9 cellular contexts compared by ENCODE assay signal in genomic region chr13:49590714-49591113, GRCh38. TPM values are rescaled to one million over a fixed set of nuclear protein-coding genes. Genes with fewer than 3 reads are reported as not detected.
DNase-seq lines count a peak whose midpoint lies in the region; ATAC-seq, FAIRE-seq and TF ChIP-seq lines count a peak whose summit lies in the region.
"Not testable (repeated sequence)": the region's sequence is repeated elsewhere in the genome, so short reads cannot be mapped to it uniquely, and the experiment has no call there.
"Had no signal": no experiment of that assay in that cellular context is flagged by ENCODE, and none has a peak within 500 bp of the region (broad histone marks: within the 10 kb centered on the region; RNA-seq: fewer than 3 reads in every experiment).

No MANE protein-coding gene starts in this region.

- WGBS in HepG2 (ENCODE audit: low lambda C conversion rate), result 54% methylated on average over 3 of the region's 3 CpGs

- H3K36me3 ChIP-seq in HepG2 (replicated peaks in 1 of 2; ENCODE audit: control insufficient read depth in 1 of 2, insufficient read depth in 2 of 2, low read length in 2 of 2), result not testable (repeated sequence)

- not testable (repeated sequence) for ATAC-seq in HepG2

- TF ChIP-seq RAD21 in HepG2 (CRISPR knock-in tag; IDR thresholded peaks at IDR 0.05), result not testable (repeated sequence)

- intact Hi-C loops in HepG2 (cut with micrococcal nuclease; ENCODE audit: unreplicated experiment), result not testable (repeated sequence)

- TF ChIP-seq POLR2A in HepG2 (IDR thresholded peaks at IDR 0.05; ENCODE audit: insufficient read depth in 1 of 2, low read depth in 2 of 2, low read length in 2 of 2), result not testable (repeated sequence)

- H3K9me3 ChIP-seq in HepG2 (ENCODE audit: low read length), result not testable (repeated sequence)

- not testable (repeated sequence) for TF ChIP-seq CTCF in HepG2 (CRISPR knock-in tag; IDR thresholded peaks at IDR 0.05)

- not testable (repeated sequence) for H3K27me3 ChIP-seq in HepG2 (ENCODE audit: control insufficient read depth in 1 of 2, insufficient read depth in 2 of 2, low read length in 2 of 2)

- H3K4me1 ChIP-seq in HepG2 (ENCODE audit: insufficient read depth, low read length), result peaks cover 64% of the 10 kb centered on the region

- CTCF ChIA-PET in HepG2 (lab: Yijun Ruan, JAX; ENCODE audit: low intra/inter-chr PET ratio, low total read pairs), result not testable (repeated sequence)

- DNase-seq in HepG2 (ENCODE audit: low spot score), result peak; percentile 36

- not testable (repeated sequence) for H3K9ac ChIP-seq in HepG2 (ENCODE audit: insufficient read depth, low read depth, low read length)

- TF ChIP-seq EP300 in HepG2 (IDR thresholded peaks at IDR 0.05; ENCODE audit: low read depth in 2 of 2, low read length in 2 of 2), result peak in 1 of 2 experiments; percentile 32; a peak in 1 of 4 replicates
- peak; percentile 37; the same call in 1 of the 2 replicates for TF ChIP-seq EP300 in HepG2 (CRISPR knock-in tag; IDR thresholded peaks at IDR 0.05; ENCODE audit: borderline replicate concordance)

- not testable (repeated sequence) for H3K4me3 ChIP-seq in HepG2 (replicated peaks in 1 of 3; ENCODE audit: insufficient read depth in 1 of 3, low read depth in 2 of 3, low read length in 3 of 3)

- not testable (repeated sequence) for BruUV-seq in HepG2 (replicated peaks; lab: Mats Ljungman, UMichigan)

- POLR2A ChIA-PET in HepG2 (lab: Yijun Ruan, JAX), result interaction anchor here (1.1 to 1.2 kb wide), 2 partner anchors 147 to 376 kb away, joined by 3 to 4 read pairs; partner anchors contain the start of gene CAB39L

- in situ Hi-C loops in HepG2 (cut with HindIII; ENCODE audit: extremely low pct_ligation_motif_present, low pct_unique_long_range_greater_than_20kb), result not testable (repeated sequence)

- H2AFZ ChIP-seq in HepG2 (ENCODE audit: low read length), result not testable (repeated sequence)

- not testable (repeated sequence) for H3K4me2 ChIP-seq in HepG2 (ENCODE audit: low read depth, low read length)

- not testable (repeated sequence) for H3K79me2 ChIP-seq in HepG2 (ENCODE audit: insufficient read depth, low read length)

- FAIRE-seq in HepG2 (lab: Jason Lieb, UNC), result not testable (repeated sequence)

- not testable (repeated sequence) for H3K27ac ChIP-seq in HepG2 (ENCODE audit: extremely low read length, insufficient read depth, low read length)

- H4K20me1 ChIP-seq in HepG2 (ENCODE audit: insufficient read depth, low read length), result not testable (repeated sequence)

TF ChIP-seq in HepG2, 621 proteins besides CTCF, POLR2A, EP300 and RAD21 (continues in another document):
- not testable (repeated sequence) for TF ChIP-seq SOX13 (IDR thresholded peaks at IDR 0.05); HNF4G (CRISPR knock-in tag; IDR thresholded peaks at IDR 0.05; ENCODE audit: borderline replicate concordance, low read depth)
- peak in 1 of 2 experiments; percentile 72; a peak in 2 of 4 replicates for TF ChIP-seq SOX13 (CRISPR knock-in tag; conservative IDR thresholded peaks at IDR 0.05 in 1 of 2, IDR thresholded peaks at IDR 0.05 in 1 of 2)
- peak; percentile 21; the same call in 1 of the 2 replicates for TF ChIP-seq FOXO1 (CRISPR knock-in tag; IDR thresholded peaks at IDR 0.05)
- 0 out of 2 replicates have a peak, but pooled peaks have one; percentile 21 for TF ChIP-seq HNF4G (IDR thresholded peaks at IDR 0.05; ENCODE audit: borderline replicate concordance, low read depth, low read length)
- TF ChIP-seq ZNF264 (CRISPR knock-in tag; IDR thresholded peaks at IDR 0.05), result 0 out of 2 replicates have a peak, but pooled peaks have one; percentile 9
- peak; percentile 47; the same call in 1 of the 2 replicates for TF ChIP-seq HOXA3 (CRISPR knock-in tag; IDR thresholded peaks at IDR 0.05)
- 0 out of 2 replicates have a peak, but pooled peaks have one; percentile 21 for TF ChIP-seq KDM1A (CRISPR knock-in tag; IDR thresholded peaks at IDR 0.05)
- peak; percentile 69 for TF ChIP-seq RXRB (CRISPR knock-in tag; IDR thresholded peaks at IDR 0.05; ENCODE audit: borderline replicate concordance)
- peak; percentile 95 for TF ChIP-seq ZNF121 (CRISPR knock-in tag; IDR thresholded peaks at IDR 0.05)
- TF ChIP-seq ARID5B (CRISPR knock-in tag; IDR thresholded peaks at IDR 0.05), result peak; percentile 81
- TF ChIP-seq SOX5 (CRISPR knock-in tag; IDR thresholded peaks at IDR 0.05; ENCODE audit: borderline replicate concordance), result peak; percentile 24; the same call in 1 of the 2 replicates

RNA-seq across cellular contexts. Expression of gene RCBTB1, which starts 5.4 kb away (rescaled TPM):
- total RNA-seq in HepG2 (2016; rRNA removed; fragmentation: Illumina TruSeq; extraction: Trizol), result 21.6 and 28.3 TPM in 2 replicates
- total RNA-seq in HepG2 (2016; cell fraction: cytosol; rRNA removed; fragmentation: Illumina TruSeq; extraction: Trizol; ENCODE audit: low read depth), result 3.2 and 3.7 TPM in 2 replicates
- total RNA-seq in HepG2 (2016; cell fraction: insoluble cytoplasmic fraction; rRNA removed; fragmentation: Illumina TruSeq; extraction: Trizol), result 21.1 and 26.2 TPM in 2 replicates
- total RNA-seq in HepG2 (2016; cell fraction: membrane; rRNA removed; fragmentation: Illumina TruSeq; extraction: Trizol), result 12.9 and 13.0 TPM in 2 replicates
- 21.1 and 23.4 TPM in 2 replicates for total RNA-seq in HepG2 (2016; cell fraction: nucleus; rRNA removed; fragmentation: Illumina TruSeq; extraction: Trizol)
- polyA plus RNA-seq in HepG2 (2011; rRNA removed), result 11.0 and 13.4 TPM in 2 replicates
- polyA plus RNA-seq in HepG2 (2011; cell fraction: cytosol; rRNA removed), result 6.5 and 8.7 TPM in 2 replicates
- polyA plus RNA-seq in HepG2 (2011; cell fraction: nucleus; rRNA removed), result 11.5 and 13.2 TPM in 2 replicates
- polyA plus RNA-seq in HepG2 (2012), result 12.5 and 13.4 TPM in 2 replicates
- 1.7 and 1.8 TPM in 2 replicates for polyA plus RNA-seq in HepG2 (2016; cell fraction: cytosol; fragmentation: Illumina TruSeq; extraction: Trizol; ENCODE audit: low read depth)
- 24.7 and 26.7 TPM in 2 replicates for polyA plus RNA-seq in HepG2 (2016; cell fraction: insoluble cytoplasmic fraction; fragmentation: Illumina TruSeq; extraction: Trizol; ENCODE audit: low read depth)
- 7.0 and 7.6 TPM in 2 replicates for polyA plus RNA-seq in HepG2 (2016; cell fraction: membrane; fragmentation: Illumina TruSeq; extraction: Trizol; ENCODE audit: low read depth)
- 36.4 and 40.4 TPM in 2 replicates for polyA plus RNA-seq in HepG2 (2016; cell fraction: nucleus; fragmentation: Illumina TruSeq; extraction: Trizol; ENCODE audit: insufficient read depth, low read depth)
- 5.9 and 18.2 TPM in 2 replicates for polyA minus RNA-seq in HepG2 (2011; rRNA and poly(A)+ RNA removed; ENCODE audit: low replicate concordance)
- polyA minus RNA-seq in HepG2 (2011; cell fraction: cytosol; rRNA and poly(A)+ RNA removed), result 8.4 and 9.7 TPM in 2 replicates
- polyA minus RNA-seq in HepG2 (2011; cell fraction: nucleus; rRNA and poly(A)+ RNA removed), result 17.5 and 20.1 TPM in 2 replicates

RNA-seq across cellular contexts. Expression of gene ARL11, which starts 37.6 kb away (rescaled TPM):
- total RNA-seq in HepG2 (2016; rRNA removed; fragmentation: Illumina TruSeq; extraction: Trizol), result 0.04 TPM in 1 of 2 replicates, not detected in the other
- not detected in 2 replicates for total RNA-seq in HepG2 (2016; cell fraction: cytosol; rRNA removed; fragmentation: Illumina TruSeq; extraction: Trizol; ENCODE audit: low read depth)
- total RNA-seq in HepG2 (2016; cell fraction: insoluble cytoplasmic fraction; rRNA removed; fragmentation: Illumina TruSeq; extraction: Trizol), result 0.06 and 0.07 TPM in 2 replicates
- total RNA-seq in HepG2 (2016; cell fraction: membrane; rRNA removed; fragmentation: Illumina TruSeq; extraction: Trizol), result 0.15 TPM in 1 of 2 replicates, not detected in the other
- total RNA-seq in HepG2 (2016; cell fraction: nucleus; rRNA removed; fragmentation: Illumina TruSeq; extraction: Trizol), result 0.12 TPM in 1 of 2 replicates, not detected in the other
- polyA plus RNA-seq in HepG2 (2011; rRNA removed), result 0.17 and 0.22 TPM in 2 replicates
- 0.11 and 0.18 TPM in 2 replicates for polyA plus RNA-seq in HepG2 (2011; cell fraction: cytosol; rRNA removed)
- polyA plus RNA-seq in HepG2 (2011; cell fraction: nucleus; rRNA removed), result 0.05 and 0.09 TPM in 2 replicates
- polyA plus RNA-seq in HepG2 (2012), result 0.15 TPM in 2 replicates
- polyA plus RNA-seq in HepG2 (2016; cell fraction: cytosol; fragmentation: Illumina TruSeq; extraction: Trizol; ENCODE audit: low read depth), result 0.03 TPM in 1 of 2 replicates, not detected in the other
- polyA plus RNA-seq in HepG2 (2016; cell fraction: insoluble cytoplasmic fraction; fragmentation: Illumina TruSeq; extraction: Trizol; ENCODE audit: low read depth), result 0.05 and 0.11 TPM in 2 replicates
- polyA plus RNA-seq in HepG2 (2016; cell fraction: membrane; fragmentation: Illumina TruSeq; extraction: Trizol; ENCODE audit: low read depth), result 0.06 TPM in 1 of 2 replicates, not detected in the other
- 0.15 TPM in 1 of 2 replicates, not detected in the other for polyA plus RNA-seq in HepG2 (2016; cell fraction: nucleus; fragmentation: Illumina TruSeq; extraction: Trizol; ENCODE audit: insufficient read depth, low read depth)
- polyA minus RNA-seq in HepG2 (2011; rRNA and poly(A)+ RNA removed; ENCODE audit: low replicate concordance), result 0.18 TPM in 1 of 2 replicates, not detected in the other
- polyA minus RNA-seq in HepG2 (2011; cell fraction: cytosol; rRNA and poly(A)+ RNA removed), result not detected in 2 replicates
- polyA minus RNA-seq in HepG2 (2011; cell fraction: nucleus; rRNA and poly(A)+ RNA removed), result 0.25 and 0.26 TPM in 2 replicates
- total RNA-seq: A172, A673, Caco-2, Calu3, Daoy had no signal
- polyA plus RNA-seq: A549, AG04450, BJ had no signal
